In the genomic region with DNA sequence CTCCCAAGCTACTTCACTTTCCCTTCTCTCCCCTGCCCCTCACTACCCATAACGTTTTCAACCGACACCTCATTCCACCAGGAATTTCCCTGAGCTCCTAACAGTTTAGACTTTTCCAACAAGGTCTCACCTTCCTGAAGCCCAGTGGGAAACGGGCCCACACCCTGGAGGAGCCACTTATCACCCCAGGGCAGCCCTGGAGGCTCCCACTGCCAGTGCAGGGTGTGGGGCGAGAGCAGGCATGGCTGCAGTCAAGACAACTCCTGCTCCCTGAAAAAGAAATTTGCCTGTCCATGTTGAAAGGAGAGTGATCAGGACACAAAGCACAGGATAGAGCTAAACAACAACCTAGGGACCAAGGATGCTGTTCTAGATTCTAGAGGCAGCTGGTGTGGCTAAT, we compare ENCODE assay signal across 12 cellular contexts. TPM values are rescaled to one million over a fixed set of nuclear protein-coding genes. Genes with fewer than 3 reads are reported as not detected.
DNase-seq lines count a peak whose midpoint lies in the region; ATAC-seq and TF ChIP-seq lines count a peak whose summit lies in the region.
"Had no signal": no experiment of that assay in that cellular context is flagged by ENCODE, and none has a peak within 500 bp of the region (broad histone marks: within the 10 kb centered on the region; RNA-seq: fewer than 3 reads in every experiment).

No MANE protein-coding gene starts in this region.

- H2AFZ ChIP-seq in DND-41 (ENCODE audit: low read depth, low read length): no peak overlapping the region

- no peaks in the 10 kb centered on the region for H3K27me3 ChIP-seq in DND-41 (ENCODE audit: insufficient read depth, low read length, poor library complexity)
- H3K27me3 ChIP-seq: esophagus squamous epithelium, left lung had no signal

- peaks cover 24% of the 10 kb centered on the region for H3K36me3 ChIP-seq in DND-41 (ENCODE audit: insufficient read depth, low read length)

- peaks cover 1 to 3% of the 10 kb centered on the region in 2 donors for H3K36me3 Mint-ChIP-seq in CD14-positive monocyte
- peaks cover 18% of the 10 kb centered on the region for H3K36me3 Mint-ChIP-seq in activated CD8-positive, alpha-beta T cell treated with anti-CD3 and anti-CD28 coated beads, Interleukin-2, amount 10 ng/mL, durations not matched to agents 7 days and 5 days (ENCODE audit: low read depth)
- no peaks in the 10 kb centered on the region for H3K36me3 Mint-ChIP-seq in naive thymus-derived CD8-positive, alpha-beta T cell

- intact Hi-C loops in CD14-positive monocyte (cut with micrococcal nuclease): loop anchor here (5.0 to 10.0 kb wide), 4 partner anchors 35 to 85 kb away; partner anchors contain the start of genes ABCA3 (in 1 of the 2), NTN3 (in 1 of the 2), TBC1D24 (in 1 of the 2) and TEDC2 (in 1 of the 2)

- H3K27ac Mint-ChIP-seq in CD14-positive monocyte: peak overlapping the region in 1 of 7 donors; percentile 42
- H3K27ac Mint-ChIP-seq in activated CD8-positive, alpha-beta T cell treated with anti-CD3 and anti-CD28 coated beads, Interleukin-2, amount 10 ng/mL, durations not matched to agents 7 days and 5 days: peak overlapping the region; percentile 72
- H3K27ac Mint-ChIP-seq in naive thymus-derived CD8-positive, alpha-beta T cell: peak overlapping the region in 4 of 10 donors; percentile 46 to 81 (median 62)

- no peak overlapping the region for H3K4me2 ChIP-seq in DND-41 (ENCODE audit: insufficient read depth, low read length)

- no peaks in the 10 kb centered on the region for H3K9me3 Mint-ChIP-seq in CD14-positive monocyte
- no peaks in the 10 kb centered on the region for H3K9me3 Mint-ChIP-seq in activated CD8-positive, alpha-beta T cell treated with anti-CD3 and anti-CD28 coated beads, Interleukin-2, amount 10 ng/mL, durations not matched to agents 7 days and 5 days (ENCODE audit: insufficient read depth)
- H3K9me3 Mint-ChIP-seq in naive thymus-derived CD8-positive, alpha-beta T cell: no peaks in the 10 kb centered on the region

- peaks cover 0 to 3% (median 2%) of the 10 kb centered on the region in 3 donors for H3K27me3 Mint-ChIP-seq in CD14-positive monocyte (ENCODE audit: low read depth in 3 of 3)
- H3K27me3 Mint-ChIP-seq in activated CD8-positive, alpha-beta T cell treated with anti-CD3 and anti-CD28 coated beads, Interleukin-2, amount 10 ng/mL, durations not matched to agents 7 days and 5 days (ENCODE audit: low read depth): no peaks in the 10 kb centered on the region
- peaks cover 0 to 1% (median 0%) of the 10 kb centered on the region in 5 donors for H3K27me3 Mint-ChIP-seq in naive thymus-derived CD8-positive, alpha-beta T cell

- peak overlapping the region; percentile 24 to 42 for H3K4me3 Mint-ChIP-seq in CD14-positive monocyte
- H3K4me3 Mint-ChIP-seq in activated CD8-positive, alpha-beta T cell treated with anti-CD3 and anti-CD28 coated beads, Interleukin-2, amount 10 ng/mL, durations not matched to agents 7 days and 5 days: peak overlapping the region; percentile 89
- peak overlapping the region; percentile 52 to 93 (median 86) for H3K4me3 Mint-ChIP-seq in naive thymus-derived CD8-positive, alpha-beta T cell

- no peak overlapping the region; the same call in 1 of the 2 replicates for H3K27ac ChIP-seq in DND-41 (ENCODE audit: low read length)
- H3K27ac ChIP-seq: coronary artery, left lung had no signal

- H3K9ac ChIP-seq in DND-41 (ENCODE audit: low read depth, low read length): peak overlapping the region; percentile 97

- no peak for TF ChIP-seq CTCF in CD14-positive monocyte (IDR thresholded peaks at IDR 0.05)
- TF ChIP-seq CTCF in DND-41 (IDR thresholded peaks at IDR 0.05; ENCODE audit: borderline replicate concordance, extremely low read depth, low read length, poor library complexity, severe bottlenecking): no peak

- H3K4me1 ChIP-seq in DND-41 (ENCODE audit: insufficient read depth, low read length): peaks cover 41% of the 10 kb centered on the region

- peaks cover 22% of the 10 kb centered on the region for H4K20me1 ChIP-seq in DND-41 (ENCODE audit: insufficient read depth, low read length)

- no peaks in the 10 kb centered on the region for H3K9me3 ChIP-seq in DND-41 (ENCODE audit: insufficient read depth, low read length, severe bottlenecking)
- H3K9me3 ChIP-seq: esophagus squamous epithelium, left lung had no signal

- peaks cover 35% of the 10 kb centered on the region for H3K79me2 ChIP-seq in DND-41 (ENCODE audit: insufficient read depth, low read length)

- CTCF ChIA-PET in activated CD8-positive, alpha-beta T cell treated with anti-CD3 and anti-CD28 coated beads, Interleukin-2, amount 10 ng/mL, durations not matched to agents 7 days and 5 days (lab: Charles Lee): interaction anchor here (1.2 to 3.7 kb wide), 3 partner anchors 13 to 87 kb away, joined by 4 to 20 read pairs (median 5); partner anchors contain the start of genes ABCA3 and TEDC2

- no peak overlapping the region for H3K4me3 ChIP-seq in DND-41 (ENCODE audit: low read depth in 1 of 2, low read length in 2 of 2)
- H3K4me3 ChIP-seq: coronary artery had no signal

- H3K4me1 Mint-ChIP-seq in CD14-positive monocyte: peaks cover 33% of the 10 kb centered on the region
- H3K4me1 Mint-ChIP-seq in activated CD8-positive, alpha-beta T cell treated with anti-CD3 and anti-CD28 coated beads, Interleukin-2, amount 10 ng/mL, durations not matched to agents 7 days and 5 days (ENCODE audit: low read depth): peaks cover 40% of the 10 kb centered on the region
- peaks cover 9 to 19% (median 16%) of the 10 kb centered on the region in 4 donors for H3K4me1 Mint-ChIP-seq in naive thymus-derived CD8-positive, alpha-beta T cell

- ATAC-seq in DND-41 (ENCODE audit: insufficient read depth, low read depth): no peak
- no peak for ATAC-seq in activated CD8-positive, alpha-beta T cell treated with anti-CD3 and anti-CD28 coated beads, Interleukin-2, amount 10 ng/mL, durations not matched to agents 7 days and 5 days
- no peak for ATAC-seq in naive thymus-derived CD8-positive, alpha-beta T cell
- ATAC-seq: left lung had no signal

- DNase-seq in CD14-positive monocyte (ENCODE audit: low spot score) (no peak), DND-41 (no peak), ureter (ENCODE audit: low spot score) (no peak), cerebellar nuclear complex (lab: John Stamatoyannopoulos, UW) (no peak), activated gamma-delta T cell treated with Interleukin-2 at 50 U/mL for 16 hours (no peak)
- DNase-seq in activated CD8-positive, alpha-beta T cell treated with anti-CD3 and anti-CD28 coated beads, Interleukin-2, amount 10 ng/mL, durations not matched to agents 7 days and 5 days: no peak
- no peak for DNase-seq in naive thymus-derived CD8-positive, alpha-beta T cell
- DNase-seq: esophagus squamous epithelium, hippocampal formation, left lung had no signal

- POLR2A ChIA-PET in activated CD8-positive, alpha-beta T cell treated with anti-CD3 and anti-CD28 coated beads, Interleukin-2, amount 10 ng/mL, durations not matched to agents 7 days and 5 days (lab: Charles Lee): interaction anchor here (1.6 kb wide), 1 partner anchor 32 kb away, joined by 4 read pairs; the partner anchor contains the start of gene TEDC2
- POLR2A ChIA-PET in naive thymus-derived CD8-positive, alpha-beta T cell (lab: Charles Lee): interaction anchor here (0.5 to 1.6 kb wide), 2 partner anchors 33 to 816 kb away, joined by 4 to 6 read pairs; partner anchors contain the start of genes CRAMP1, IFT140 and TEDC2

RNA-seq across cellular contexts. Expression of gene CCNF, which starts 1.7 kb away (rescaled TPM):
- polyA plus RNA-seq in CD14-positive monocyte: under 1 TPM; 0.34 to 0.97 TPM
- total RNA-seq in activated CD8-positive, alpha-beta T cell treated with anti-CD3 and anti-CD28 coated beads, Interleukin-2, amount 10 ng/mL, durations not matched to agents 7 days and 5 days: 100 to 1,000 TPM; 105 to 110 TPM
- 1 to 10 TPM; 2.1 to 2.4 TPM for total RNA-seq in naive thymus-derived CD8-positive, alpha-beta T cell
- polyA plus RNA-seq in naive thymus-derived CD8-positive, alpha-beta T cell: 1 to 10 TPM in 2 of 3 donors, under 1 TPM in 1; 0.59 to 2.0 (median 1.7) TPM
- total RNA-seq in ureter: 7.8 TPM

RNA-seq across cellular contexts. Expression of gene TEDC2, which starts 32.4 kb away (rescaled TPM):
- under 1 TPM in 1 of 2 donors, not detected in 1; 0.28 TPM for polyA plus RNA-seq in CD14-positive monocyte
- 10 to 100 TPM; 21.6 to 32.9 TPM for total RNA-seq in activated CD8-positive, alpha-beta T cell treated with anti-CD3 and anti-CD28 coated beads, Interleukin-2, amount 10 ng/mL, durations not matched to agents 7 days and 5 days
- under 1 TPM in 1 of 2 experiments, not detected in 1; 0.96 TPM for total RNA-seq in naive thymus-derived CD8-positive, alpha-beta T cell
- under 1 TPM in 2 of 3 donors, not detected in 1; 0.52 to 0.76 TPM for polyA plus RNA-seq in naive thymus-derived CD8-positive, alpha-beta T cell
- 1.5 TPM for total RNA-seq in ureter

RNA-seq across cellular contexts. Expression of gene NTN3, which starts 43.6 kb away (rescaled TPM):
- not detected for polyA plus RNA-seq in CD14-positive monocyte
- total RNA-seq in activated CD8-positive, alpha-beta T cell treated with anti-CD3 and anti-CD28 coated beads, Interleukin-2, amount 10 ng/mL, durations not matched to agents 7 days and 5 days: under 1 TPM in 1 of 2 experiments, not detected in 1; 0.10 TPM
- total RNA-seq in naive thymus-derived CD8-positive, alpha-beta T cell: not detected
- polyA plus RNA-seq in naive thymus-derived CD8-positive, alpha-beta T cell: not detected
- not detected for total RNA-seq in ureter
- total RNA-seq: SK-MEL-5 had no signal

RNA-seq across cellular contexts. Expression of gene TBC1D24, which starts 47.4 kb away (rescaled TPM):
- 1 to 10 TPM in 1 of 2 donors, under 1 TPM in 1; 0.76 to 2.1 TPM for polyA plus RNA-seq in CD14-positive monocyte
- 10 to 100 TPM; 21.1 to 22.4 TPM for total RNA-seq in activated CD8-positive, alpha-beta T cell treated with anti-CD3 and anti-CD28 coated beads, Interleukin-2, amount 10 ng/mL, durations not matched to agents 7 days and 5 days
- total RNA-seq in naive thymus-derived CD8-positive, alpha-beta T cell: 10 to 100 TPM; 13.4 to 17.3 TPM
- polyA plus RNA-seq in naive thymus-derived CD8-positive, alpha-beta T cell: 1 to 10 TPM; 2.6 to 3.0 (median 2.6) TPM
- 6.5 TPM for total RNA-seq in ureter

Comparison
In these comparisons a context has a peak if more than half of its experiments do, and no peak if none do; other contexts are left out.
1. H3K4me3 Mint-ChIP-seq: peak in every context shown above with its lines; median percentile 89 in activated CD8-positive, alpha-beta T cell treated with anti-CD3 and anti-CD28 coated beads, Interleukin-2, amount 10 ng/mL, durations not matched to agents 7 days and 5 days; 86 in naive thymus-derived CD8-positive, alpha-beta T cell; 33 in CD14-positive monocyte.
2. RNA of gene CCNF, which starts 1.7 kb away (total RNA-seq): 105 to 110 TPM in activated CD8-positive, alpha-beta T cell treated with anti-CD3 and anti-CD28 coated beads, Interleukin-2, amount 10 ng/mL, durations not matched to agents 7 days and 5 days; 7.8 TPM in ureter (single experiment) and 2.1 to 2.4 TPM in naive thymus-derived CD8-positive, alpha-beta T cell; every median in the first group is over 10 times any median in the second.